Comparison of ENCODE assay signal across 1 cellular context in the genomic region with DNA sequence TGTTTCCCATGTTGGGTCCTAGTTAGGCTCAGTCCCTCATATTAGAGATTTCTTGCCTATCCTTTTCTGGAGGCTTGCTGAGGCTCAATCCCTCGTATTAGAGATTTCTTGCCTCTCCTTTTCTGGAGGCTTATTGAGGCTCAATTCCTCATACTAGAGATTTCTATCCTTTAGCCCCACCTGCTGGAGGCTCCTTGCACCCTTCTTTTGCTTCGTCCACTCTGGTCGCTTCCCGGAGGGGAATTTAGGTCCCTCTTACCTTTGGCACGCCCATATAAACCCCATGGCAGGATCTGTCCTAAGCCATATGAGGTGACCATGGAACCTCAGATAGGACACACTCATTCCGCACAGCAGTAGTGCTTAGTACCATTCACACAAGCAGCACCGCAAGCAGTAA.
TF ChIP-seq lines count a peak whose summit lies in the region.

No MANE protein-coding gene starts in this region.

TF ChIP-seq in A549, 52 proteins besides CTCF, POLR2A, EP300 and RAD21 (continued from another document):
- TF ChIP-seq, protein P1, sequence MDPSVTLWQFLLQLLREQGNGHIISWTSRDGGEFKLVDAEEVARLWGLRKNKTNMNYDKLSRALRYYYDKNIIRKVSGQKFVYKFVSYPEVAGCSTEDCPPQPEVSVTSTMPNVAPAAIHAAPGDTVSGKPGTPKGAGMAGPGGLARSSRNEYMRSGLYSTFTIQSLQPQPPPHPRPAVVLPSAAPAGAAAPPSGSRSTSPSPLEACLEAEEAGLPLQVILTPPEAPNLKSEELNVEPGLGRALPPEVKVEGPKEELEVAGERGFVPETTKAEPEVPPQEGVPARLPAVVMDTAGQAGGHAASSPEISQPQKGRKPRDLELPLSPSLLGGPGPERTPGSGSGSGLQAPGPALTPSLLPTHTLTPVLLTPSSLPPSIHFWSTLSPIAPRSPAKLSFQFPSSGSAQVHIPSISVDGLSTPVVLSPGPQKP (IDR thresholded peaks at IDR 0.05; ENCODE audit: low read depth, low read length) = no peak
- no peak for TF ChIP-seq HDAC2 (IDR thresholded peaks at IDR 0.05)
- TF ChIP-seq CBX8 (IDR thresholded peaks at IDR 0.05) = no peak
